8 cellular contexts compared by ENCODE assay signal in genomic region chr19:23116802-23117571, GRCh38. TPM values are rescaled to one million over a fixed set of nuclear protein-coding genes. Genes with fewer than 3 reads are reported as not detected.
DNase-seq lines count a peak whose midpoint lies in the region; ATAC-seq and TF ChIP-seq lines count a peak whose summit lies in the region.

TSS of gene ZNF730 (plus strand) at chr19:23117025. CDS start at chr19:23117174, 149 bp downstream.

- H3F3A ChIP-seq in neural cell (ENCODE audit: insufficient read depth, low read length, poor library complexity, severe bottlenecking) = no peaks in the 10 kb centered on the region

- peak within 1 kb of the TSS; percentile 80 for H3K4me3 ChIP-seq in GM06990 (replicated peaks; ENCODE audit: low read depth, low read length)
- H3K4me3 ChIP-seq in foreskin fibroblast (ENCODE audit: low read depth in 1 of 2, low read length in 2 of 2) = peak within 1 kb of the TSS; percentile 56 to 76
- H3K4me3 ChIP-seq in neural cell (ENCODE audit: low read length) = peak within 1 kb of the TSS; percentile 74
- peak within 1 kb of the TSS; percentile 41 to 48 (median 45) for H3K4me3 ChIP-seq in stomach

- TF ChIP-seq POLR2A in stomach (IDR thresholded peaks at IDR 0.05) = no peak

- H3K4me2 ChIP-seq in neural cell (ENCODE audit: low read length) = peak within 1 kb of the TSS; percentile 81

- peaks cover 0 to 8% (median 0%) of the 10 kb centered on the region in 4 donors for H3K4me1 ChIP-seq in stomach

- H3K4me3 Mint-ChIP-seq in activated T-cell treated with anti-CD3 and anti-CD28 coated beads, Interleukin-2, amount 50 U/mL, for 72 hours = peak within 1 kb of the TSS; percentile 86 to 89

- H3K4me1 Mint-ChIP-seq in activated T-cell treated with anti-CD3 and anti-CD28 coated beads, Interleukin-2, amount 50 U/mL, for 72 hours (ENCODE audit: low read depth) = peaks cover 5% of the 10 kb centered on the region

- H3K9me3 Mint-ChIP-seq in activated T-cell treated with anti-CD3 and anti-CD28 coated beads, Interleukin-2, amount 50 U/mL, for 72 hours = peaks cover 3 to 7% of the 10 kb centered on the region in 2 donors

- H3K36me3 Mint-ChIP-seq in activated T-cell treated with anti-CD3 and anti-CD28 coated beads, Interleukin-2, amount 50 U/mL, for 72 hours (ENCODE audit: insufficient read depth in 2 of 2) = peaks cover 6 to 15% of the 10 kb centered on the region in 2 donors

- ATAC-seq in HG03025 (IDR thresholded peaks at IDR 0.05; ENCODE audit: low FRiP score, unreplicated experiment) (peak; percentile 80), HG02588 (IDR thresholded peaks at IDR 0.05; ENCODE audit: unreplicated experiment) (no peak)
- peak; percentile 88 to 91 for ATAC-seq in activated T-cell treated with anti-CD3 and anti-CD28 coated beads, Interleukin-2, amount 50 U/mL, for 72 hours (replicated peaks in 1 of 2)

- WGBS in stomach, 5 donors = 3 to 6% (median 4%) methylated on average over 23 to 44 of the region's 44 CpGs

- no peaks in the 10 kb centered on the region for H3K9me2 ChIP-seq in neural cell (ENCODE audit: insufficient read depth, low read length)

- H3K27me3 ChIP-seq in GM06990 (replicated peaks; ENCODE audit: control insufficient read depth, insufficient read depth, low read length) (no peaks in the 10 kb centered on the region), neural cell (ENCODE audit: insufficient read depth, low read depth, low read length) (no peaks in the 10 kb centered on the region), stomach (peaks cover 0 to 27% (median 7%) of the 10 kb centered on the region in 3 donors)

- H3K9ac ChIP-seq in neural cell (ENCODE audit: low read length) = peak within 1 kb of the TSS; percentile 72

- DNase-seq in GM06990 (ENCODE audit: extremely low read depth, insufficient read length) = peak; percentile 86
- DNase-seq in NCI-H526 (lab: John Stamatoyannopoulos, UW) = peak; percentile 56 to 83
- peak; percentile 47 to 53 for DNase-seq in activated T-cell treated with anti-CD3 and anti-CD28 coated beads, Interleukin-2, amount 50 U/mL, for 72 hours
- DNase-seq in foreskin fibroblast = peak; percentile 40 to 88
- no peak for DNase-seq in stomach

- TF ChIP-seq CTCF in GM06990 (IDR thresholded peaks at IDR 0.05; ENCODE audit: insufficient read depth, low read length, poor library complexity, severe bottlenecking) = peak; percentile 2
- no peak for TF ChIP-seq CTCF in foreskin fibroblast (IDR thresholded peaks at IDR 0.05; ENCODE audit: low read depth, low read length)
- TF ChIP-seq CTCF in neural cell (IDR thresholded peaks at IDR 0.05; ENCODE audit: poor library complexity, severe bottlenecking) = no peak
- TF ChIP-seq CTCF in stomach (IDR thresholded peaks at IDR 0.05) = no peak

- peak within 1 kb of the TSS; percentile 25 for H2AFZ ChIP-seq in neural cell (ENCODE audit: low read depth, low read length)

- peaks cover 13% of the 10 kb centered on the region for H3K27me3 Mint-ChIP-seq in activated T-cell treated with anti-CD3 and anti-CD28 coated beads, Interleukin-2, amount 50 U/mL, for 72 hours (ENCODE audit: low read depth)

- peaks cover 3% of the 10 kb centered on the region for H3K9me3 ChIP-seq in neural cell (ENCODE audit: low read length)
- peaks cover 0 to 20% (median 4%) of the 10 kb centered on the region in 4 donors for H3K9me3 ChIP-seq in stomach

- H3K27ac Mint-ChIP-seq in activated T-cell treated with anti-CD3 and anti-CD28 coated beads, Interleukin-2, amount 50 U/mL, for 72 hours = no peak within 1 kb of the TSS

- no peak for TF ChIP-seq RAD21 in neural cell (conservative IDR thresholded peaks at IDR 0.05)

- H3K27ac ChIP-seq in neural cell (ENCODE audit: low read length) (peak within 1 kb of the TSS; percentile 80), stomach (peak within 1 kb of the TSS in 1 of 5 donors; percentile 34)

- intact Hi-C loops in stomach (cut with DNase I; ENCODE audit: low total_unique reads) = no loop called here

- TF ChIP-seq EP300 in neural cell (conservative IDR thresholded peaks at IDR 0.05; ENCODE audit: poor library complexity, severe bottlenecking) = no peak
- no peak for TF ChIP-seq EP300 in stomach (IDR thresholded peaks at IDR 0.05)

- H3K79me2 ChIP-seq in neural cell (replicated peaks; ENCODE audit: insufficient read depth, low read length) = peaks cover 24% of the 10 kb centered on the region

- H3K36me3 ChIP-seq in GM06990 (ENCODE audit: control insufficient read depth, insufficient read depth, low read length) = no peaks in the 10 kb centered on the region
- no peaks in the 10 kb centered on the region for H3K36me3 ChIP-seq in neural cell (ENCODE audit: insufficient read depth, low read length)
- no peaks in the 10 kb centered on the region for H3K36me3 ChIP-seq in stomach

- no peaks in the 10 kb centered on the region for H4K20me1 ChIP-seq in neural cell (ENCODE audit: insufficient read depth)

TF ChIP-seq in neural cell, 6 proteins besides CTCF, POLR2A, EP300 and RAD21:
- peak; percentile 90 for TF ChIP-seq MXI1 (conservative IDR thresholded peaks at IDR 0.05; ENCODE audit: poor library complexity, severe bottlenecking)
- TF ChIP-seq TAF1 (IDR thresholded peaks at IDR 0.05; ENCODE audit: low read depth) = peak; percentile 66
- TF ChIP-seq EZH2 (IDR thresholded peaks at IDR 0.05; ENCODE audit: borderline replicate concordance, insufficient read depth, low read length, poor library complexity, severe bottlenecking) = no peak
- peak; percentile 47 for TF ChIP-seq REST (IDR thresholded peaks at IDR 0.05; ENCODE audit: borderline replicate concordance)
- TF ChIP-seq SMC3 (conservative IDR thresholded peaks at IDR 0.05; ENCODE audit: poor library complexity) = no peak
- peak; percentile 70 for TF ChIP-seq POLR2AphosphoS5 (IDR thresholded peaks at IDR 0.05)

RNA-seq across cellular contexts. Expression of gene ZNF730, which starts in this region (rescaled TPM):
- 1 to 10 TPM; 1.2 to 2.2 TPM for total RNA-seq in activated T-cell treated with anti-CD3 and anti-CD28 coated beads, Interleukin-2, amount 50 U/mL, for 72 hours
- polyA plus RNA-seq in neural cell (16.7 and 21.3 TPM in 2 replicates), stomach (under 1 TPM in 1 of 3 donors, not detected in 2; 0.15 TPM)
- polyA minus RNA-seq in neural cell = 44.1 and 61.1 TPM in 2 replicates
- total RNA-seq in stomach = 1 to 10 TPM in 1 of 5 donors, not detected in 4; 1.7 TPM

Comparison
In these comparisons a context has a peak if more than half of its experiments do, and no peak if none do; other contexts are left out.
1. RNA of gene ZNF730 (polyA plus RNA-seq): 16.7 to 21.3 TPM in neural cell; 0.15 TPM in stomach; every median in the first group is over 10 times any median in the second.
2. Peak in every context shown above with its lines, with median percentiles within 50 percentile points of each other: H3K4me3 ChIP-seq.